ENCODE assay signal across 10 cellular contexts in genomic region chr1:47232187-47232874, GRCh38. TPM values are rescaled to one million over a fixed set of nuclear protein-coding genes. Genes with fewer than 3 reads are reported as not detected.
DNase-seq lines count a peak whose midpoint lies in the region; ATAC-seq, FAIRE-seq and TF ChIP-seq lines count a peak whose summit lies in the region.
"Had no signal": no experiment of that assay in that cellular context is flagged by ENCODE, and none has a peak within 500 bp of the region (broad histone marks: within the 10 kb centered on the region; RNA-seq: fewer than 3 reads in every experiment).

TSS of gene TAL1 (minus strand) at chr1:47232225. CDS start at chr1:47225888, 6,337 bp downstream.

- ATAC-seq in GM12878 (no peak; the same call in 1 of the 3 replicates), HG03095 (IDR thresholded peaks at IDR 0.05; ENCODE audit: unreplicated experiment) (no peak), GM21576 (IDR thresholded peaks at IDR 0.05; ENCODE audit: unreplicated experiment) (no peak), GM21786 (IDR thresholded peaks at IDR 0.05; ENCODE audit: unreplicated experiment) (no peak)
- no peak for ATAC-seq in stimulated activated memory B cell treated with anti-CD40 and anti-IgM and Interleukin-4, amounts not matched to agents 10 μg/mL and 1 μg/mL and 100 μg/mL, for 72 hours

- peak within 1 kb of the TSS; percentile 56 for H3K4me2 ChIP-seq in GM12878 (ENCODE audit: control insufficient read depth, insufficient read depth)
- H3K4me2 ChIP-seq in PC-9 = no peak within 1 kb of the TSS

- TF ChIP-seq EP300 in GM12878 (IDR thresholded peaks at IDR 0.05; ENCODE audit: borderline replicate concordance in 1 of 2, control insufficient read depth in 1 of 2, low read depth in 2 of 2, low read length in 2 of 2) = no peak

- H3K36me3 ChIP-seq in GM12878 (ENCODE audit: control insufficient read depth in 2 of 2, insufficient read depth in 2 of 2, low read length in 1 of 2) (no peaks in the 10 kb centered on the region), PC-9 (ENCODE audit: low read depth) (no peaks in the 10 kb centered on the region)

- CTCF ChIA-PET in GM12878 (lab: Yijun Ruan, JAX) = no interaction called here
- CTCF ChIA-PET in PC-9 (lab: Charles Lee) = no interaction called here

- WGBS in GM12878 (ENCODE audit: insufficient coverage, insufficient replicate concordance, low lambda C conversion rate, missing lambda C conversion rate) = 26% methylated on average over 29 of the region's 51 CpGs

- H3K9ac ChIP-seq in GM12878 (ENCODE audit: control insufficient read depth, insufficient read depth, low read length) = no peak within 1 kb of the TSS

- no peaks in the 10 kb centered on the region for H3F3A ChIP-seq in PC-9 (ENCODE audit: insufficient read depth, low read depth)

- peak within 1 kb of the TSS; percentile 68 for H3K4me3 Mint-ChIP-seq in stimulated activated memory B cell treated with anti-CD40 and anti-IgM and Interleukin-4, amounts not matched to agents 10 μg/mL and 1 μg/mL and 100 μg/mL, for 72 hours

- no peaks in the 10 kb centered on the region for H4K20me1 ChIP-seq in GM12878 (ENCODE audit: control insufficient read depth, insufficient read depth)
- H4K20me1 ChIP-seq in PC-9 (ENCODE audit: insufficient read depth) = no peaks in the 10 kb centered on the region

- peaks cover 65% of the 10 kb centered on the region for H3K27me3 Mint-ChIP-seq in stimulated activated memory B cell treated with anti-CD40 and anti-IgM and Interleukin-4, amounts not matched to agents 10 μg/mL and 1 μg/mL and 100 μg/mL, for 72 hours

- no peaks in the 10 kb centered on the region for H3K79me2 ChIP-seq in GM12878 (ENCODE audit: control insufficient read depth, insufficient read depth, low read length)
- H3K79me2 ChIP-seq in PC-9 (ENCODE audit: low read depth) = no peaks in the 10 kb centered on the region

- in situ Hi-C loops in GM12878 (cut with MboI) = no loop called here

- H3K4me1 ChIP-seq in GM12878 (ENCODE audit: control insufficient read depth, insufficient read depth, low read length) (peaks cover 3% of the 10 kb centered on the region; the same call in 1 of the 2 replicates), PC-9 (replicated peaks; ENCODE audit: insufficient read depth) (no peaks in the 10 kb centered on the region)

- H2AFZ ChIP-seq in GM12878 (ENCODE audit: control insufficient read depth, low read depth, low read length) (no peak within 1 kb of the TSS), PC-9 (no peak within 1 kb of the TSS)

- no peaks in the 10 kb centered on the region for H3K9me3 ChIP-seq in GM12878 (replicated peaks; ENCODE audit: control insufficient read depth, insufficient read depth, low read length)
- H3K9me3 ChIP-seq in PC-9 (ENCODE audit: insufficient read depth, low read depth) = no peaks in the 10 kb centered on the region

- POLR2A ChIA-PET in GM12878 (lab: Charles Lee) (no interaction called here), PC-9 (lab: Charles Lee; ENCODE audit: unreplicated experiment) (no interaction called here)

- TF ChIP-seq POLR2A in NB4 (IDR thresholded peaks at IDR 0.05; ENCODE audit: extremely low read depth, insufficient read length) (no peak), GM12878 (IDR thresholded peaks at IDR 0.05; ENCODE audit: low read depth, low read length) (no peak)

- H3K27ac ChIP-seq in GM12878 (ENCODE audit: control insufficient read depth, insufficient read depth) = no peak within 1 kb of the TSS
- H3K27ac ChIP-seq in layer of hippocampus (ENCODE audit: low read depth, low read length) = peak within 1 kb of the TSS; percentile 76
- no peak within 1 kb of the TSS for H3K27ac ChIP-seq in PC-9

- no peaks in the 10 kb centered on the region for H3K9me2 ChIP-seq in PC-9 (ENCODE audit: insufficient read depth)

- peak within 1 kb of the TSS; percentile 60 for H3K27ac Mint-ChIP-seq in stimulated activated memory B cell treated with anti-CD40 and anti-IgM and Interleukin-4, amounts not matched to agents 10 μg/mL and 1 μg/mL and 100 μg/mL, for 72 hours

- no peak for TF ChIP-seq CTCF in NB4 (IDR thresholded peaks at IDR 0.05; ENCODE audit: low read depth, low read length)
- TF ChIP-seq CTCF in GM12878 (IDR thresholded peaks at IDR 0.05 in 2 of 3, conservative IDR thresholded peaks at IDR 0.05 in 1 of 3; ENCODE audit: control insufficient read depth in 2 of 3, extremely low read depth in 1 of 3, insufficient read depth in 1 of 3, low read depth in 3 of 3, low read length in 3 of 3) = no peak
- no peak for TF ChIP-seq CTCF in PC-9 (conservative IDR thresholded peaks at IDR 0.05)

- peaks cover 33% of the 10 kb centered on the region for H3K4me1 Mint-ChIP-seq in stimulated activated memory B cell treated with anti-CD40 and anti-IgM and Interleukin-4, amounts not matched to agents 10 μg/mL and 1 μg/mL and 100 μg/mL, for 72 hours

- H3K27me3 ChIP-seq in GM12878 (replicated peaks in 1 of 2; ENCODE audit: control insufficient read depth in 2 of 2, insufficient read depth in 2 of 2, low read length in 1 of 2) = peaks cover 24% of the 10 kb centered on the region in 2 experiments
- peaks cover 37% of the 10 kb centered on the region for H3K27me3 ChIP-seq in layer of hippocampus (ENCODE audit: control insufficient read depth, insufficient read depth, low read length)
- peaks cover 35% of the 10 kb centered on the region; the same call in 1 of the 2 replicates for H3K27me3 ChIP-seq in PC-9 (ENCODE audit: insufficient read depth, low read depth)

- no TSS peak for BruUV-seq in GM12878 (replicated peaks; lab: Mats Ljungman, UMichigan)
- BruUV-seq in PC-9 (replicated peaks; lab: Mats Ljungman, UMichigan) = no TSS peak

- peak; percentile 53 for DNase-seq in NB4 (ENCODE audit: low read depth)
- DNase-seq in GM12878 (ENCODE audit: low read depth, low spot score) = no peak
- DNase-seq in PC-9 = no peak
- DNase-seq: HCEC 1CT had no signal

- H3K9me3 Mint-ChIP-seq in stimulated activated memory B cell treated with anti-CD40 and anti-IgM and Interleukin-4, amounts not matched to agents 10 μg/mL and 1 μg/mL and 100 μg/mL, for 72 hours = no peaks in the 10 kb centered on the region

- RAD21 ChIA-PET in GM12878 (lab: Charles Lee; ENCODE audit: unreplicated experiment) = no interaction called here

- SMC1A ChIA-PET in GM12878 (lab: Charles Lee; ENCODE audit: uncharacterized antibody, unreplicated experiment) = no interaction called here

- peak within 1 kb of the TSS; percentile 36 for H3K4me3 ChIP-seq in NB4 (ENCODE audit: low read depth, low read length)
- H3K4me3 ChIP-seq in GM12878 = no peak within 1 kb of the TSS
- H3K4me3 ChIP-seq in PC-9 = no peak within 1 kb of the TSS

- FAIRE-seq in GM12878 (lab: Jason Lieb, UNC) = no peak

- H3K36me3 Mint-ChIP-seq in stimulated activated memory B cell treated with anti-CD40 and anti-IgM and Interleukin-4, amounts not matched to agents 10 μg/mL and 1 μg/mL and 100 μg/mL, for 72 hours = no peaks in the 10 kb centered on the region

- intact Hi-C loops in GM12878 (cut with micrococcal nuclease; ENCODE audit: unreplicated experiment) (no loop called here), PC-9 (cut with micrococcal nuclease; ENCODE audit: unreplicated experiment) (no loop called here)

- no peak for TF ChIP-seq RAD21 in GM12878 (IDR thresholded peaks at IDR 0.05; ENCODE audit: insufficient read depth, low read depth, low read length)

TF ChIP-seq in GM12878, 131 proteins besides CTCF, POLR2A, EP300 and RAD21 (continues in another document):
- TF ChIP-seq SREBF1 (IDR thresholded peaks at IDR 0.05; ENCODE audit: low read length) (no peak), CREB1 (IDR thresholded peaks at IDR 0.05; ENCODE audit: low read depth) (no peak), CEBPB (IDR thresholded peaks at IDR 0.05; ENCODE audit: borderline replicate concordance in 1 of 2, low read depth in 2 of 2, low read length in 2 of 2) (no peak), LARP7 (IDR thresholded peaks at IDR 0.05) (no peak), SIX5 (IDR thresholded peaks at IDR 0.05; ENCODE audit: low read depth, low read length, severe bottlenecking) (no peak), DPF2 (IDR thresholded peaks at IDR 0.05) (no peak), NR2F1 (conservative IDR thresholded peaks at IDR 0.05) (no peak), ZNF217 (IDR thresholded peaks at IDR 0.05) (no peak), E2F4 (IDR thresholded peaks at IDR 0.05; ENCODE audit: low read depth, low read length) (no peak)

RNA-seq across cellular contexts. Expression of gene TAL1, which starts in this region (rescaled TPM):
- not detected in 2 replicates for total RNA-seq in GM12878 (2013; cell fraction: nucleolus; rRNA removed)
- total RNA-seq in GM12878 (2014; rRNA removed) = not detected in 2 replicates
- total RNA-seq in GM12878 (2014; rRNA removed; fragmentation: Illumina TruSeq; extraction: Trizol) = not detected in 2 replicates
- 0.05 TPM in 2 replicates for total RNA-seq in GM12878 (2021)
- not detected for polyA plus RNA-seq in GM12878 (2011; ENCODE audit: low read depth)
- polyA plus RNA-seq in GM12878 (2011; rRNA removed) = not detected in 2 replicates
- polyA plus RNA-seq in GM12878 (2011; cell fraction: cytosol; rRNA removed) = not detected in 2 replicates
- polyA plus RNA-seq in GM12878 (2011; cell fraction: nucleus; rRNA removed) = not detected in 2 replicates
- not detected in 2 replicates for polyA plus RNA-seq in GM12878 (2012)
- not detected in 2 replicates for polyA plus RNA-seq in GM12878 (2014; fragmentation: Illumina TruSeq; extraction: Trizol)
- not detected for polyA plus RNA-seq in GM12878 (2014; fragmentation: Nextera tagmentation; extraction: Ambion mirVana)
- not detected in 2 replicates for polyA plus RNA-seq in GM12878 (2014; rRNA removed)
- polyA plus RNA-seq in GM12878 (2016; fragmentation: Nextera tagmentation; extraction: Ambion mirVana) = not detected
- polyA minus RNA-seq in GM12878 (2011; rRNA and poly(A)+ RNA removed) = not detected in 2 replicates
- not detected in 2 replicates for polyA minus RNA-seq in GM12878 (2011; cell fraction: cytosol; rRNA and poly(A)+ RNA removed)
- polyA minus RNA-seq in GM12878 (2011; cell fraction: nucleus; rRNA and poly(A)+ RNA removed) = not detected in 2 replicates
- not detected in 2 replicates for total RNA-seq in PC-9 (2021)
- total RNA-seq: T-helper 2 cell treated with Interferon-gamma antibody and Interleukin-4, amounts not matched to agents 100 ng/mL and 5 ng/mL, for 36 hours had no signal
